Comparison of ENCODE assay signal across 13 cellular contexts in the genomic region with DNA sequence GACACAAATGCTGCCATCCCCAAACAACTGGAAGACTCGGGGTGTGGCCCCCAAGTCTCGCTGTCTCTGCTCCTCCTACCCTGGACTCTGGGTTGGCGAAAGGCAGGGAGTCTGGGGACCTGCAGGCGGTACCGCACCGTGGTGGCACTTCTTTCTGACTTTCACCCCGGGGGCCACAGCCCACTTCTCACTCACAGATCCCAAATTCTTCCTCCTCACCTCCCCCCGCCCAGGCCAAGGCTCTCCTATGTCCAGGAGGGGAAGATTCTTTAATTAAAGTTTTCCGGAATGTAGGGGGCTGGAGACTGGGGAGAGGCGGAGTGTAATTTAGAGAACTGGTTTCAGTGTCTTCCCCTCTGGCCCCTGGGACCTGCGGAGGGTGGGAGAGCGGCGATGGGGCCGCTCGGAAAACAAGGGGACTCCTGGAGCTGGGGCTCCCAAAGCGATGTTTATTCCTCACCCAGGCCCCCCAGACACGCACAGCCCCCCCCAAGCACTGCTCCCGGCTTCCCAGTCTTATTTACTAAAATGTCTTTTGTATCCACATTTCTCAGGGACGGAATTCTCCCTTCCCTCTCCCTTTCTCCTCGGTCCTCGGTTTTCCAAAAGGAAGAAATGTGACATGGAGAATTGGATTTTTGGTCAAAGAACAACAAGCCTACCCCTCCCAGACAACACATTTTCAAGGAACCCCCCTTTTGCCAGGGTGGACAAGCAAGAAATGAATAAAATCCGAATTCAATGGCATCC. TPM values are rescaled to one million over a fixed set of nuclear protein-coding genes. Genes with fewer than 3 reads are reported as not detected.
DNase-seq lines count a peak whose midpoint lies in the region; ATAC-seq lines count a peak whose summit lies in the region.
"Had no signal": no experiment of that assay in that cellular context is flagged by ENCODE, and none has a peak within 500 bp of the region (broad histone marks: within the 10 kb centered on the region; RNA-seq: fewer than 3 reads in every experiment).

No MANE protein-coding gene starts in this region.

- no peak for ATAC-seq in stimulated activated naive CD8-positive, alpha-beta T cell treated with anti-CD3 and anti-CD28 coated beads, Interleukin-15, Interleukin-2, amounts not matched to agents 100 U/mL and 50 U/mL, for 24 hours
- ATAC-seq in central memory CD8-positive, alpha-beta T cell (replicated peaks; ENCODE audit: extremely low read depth, poor library complexity, severe bottlenecking) = no peak
- ATAC-seq in naive B cell (ENCODE audit: low read depth in 2 of 2) (no peak), HG03469 (IDR thresholded peaks at IDR 0.05; ENCODE audit: unreplicated experiment) (no peak), HG03135 (IDR thresholded peaks at IDR 0.05; ENCODE audit: unreplicated experiment) (no peak)
- ATAC-seq: activated CD8-positive, alpha-beta memory T cell treated with anti-CD3 and anti-CD28 coated beads, Interleukin-2, amount 10 ng/mL, durations not matched to agents 7 days and 5 days; psoas muscle had no signal

- H3K4me3 Mint-ChIP-seq in stimulated activated naive CD8-positive, alpha-beta T cell treated with anti-CD3 and anti-CD28 coated beads, Interleukin-15, Interleukin-2, amounts not matched to agents 100 ng/mL and 50 ng/mL, for 24 hours = peak overlapping the region; percentile 71
- H3K4me3 Mint-ChIP-seq in central memory CD8-positive, alpha-beta T cell = peak overlapping the region; percentile 71
- H3K4me3 Mint-ChIP-seq in naive B cell = peak overlapping the region; percentile 64 to 94 (median 82)
- H3K4me3 Mint-ChIP-seq: activated CD8-positive, alpha-beta memory T cell treated with anti-CD3 and anti-CD28 coated beads, Interleukin-2, amount 10 ng/mL, durations not matched to agents 7 days and 5 days had no signal

- no peaks in the 10 kb centered on the region for H3K9me3 Mint-ChIP-seq in stimulated activated naive CD8-positive, alpha-beta T cell treated with anti-CD3 and anti-CD28 coated beads, Interleukin-15, Interleukin-2, amounts not matched to agents 100 ng/mL and 50 ng/mL, for 24 hours
- no peaks in the 10 kb centered on the region for H3K9me3 Mint-ChIP-seq in central memory CD8-positive, alpha-beta T cell
- H3K9me3 Mint-ChIP-seq in naive B cell = no peaks in the 10 kb centered on the region

- H3K4me1 Mint-ChIP-seq in stimulated activated naive CD8-positive, alpha-beta T cell treated with anti-CD3 and anti-CD28 coated beads, Interleukin-15, Interleukin-2, amounts not matched to agents 100 ng/mL and 50 ng/mL, for 24 hours (ENCODE audit: low read depth) = peaks cover 16% of the 10 kb centered on the region
- H3K4me1 Mint-ChIP-seq in central memory CD8-positive, alpha-beta T cell = peaks cover 25% of the 10 kb centered on the region
- H3K4me1 Mint-ChIP-seq in naive B cell = peaks cover 35 to 48% (median 37%) of the 10 kb centered on the region in 3 donors

- H3K27me3 Mint-ChIP-seq in stimulated activated naive CD8-positive, alpha-beta T cell treated with anti-CD3 and anti-CD28 coated beads, Interleukin-15, Interleukin-2, amounts not matched to agents 100 ng/mL and 50 ng/mL, for 24 hours = peaks cover 88% of the 10 kb centered on the region
- peaks cover 93% of the 10 kb centered on the region for H3K27me3 Mint-ChIP-seq in central memory CD8-positive, alpha-beta T cell
- H3K27me3 Mint-ChIP-seq in naive B cell = peaks cover 82 to 100% (median 93%) of the 10 kb centered on the region in 3 donors

- no peaks in the 10 kb centered on the region for H3K36me3 Mint-ChIP-seq in stimulated activated naive CD8-positive, alpha-beta T cell treated with anti-CD3 and anti-CD28 coated beads, Interleukin-15, Interleukin-2, amounts not matched to agents 100 ng/mL and 50 ng/mL, for 24 hours (ENCODE audit: low read depth)
- H3K36me3 Mint-ChIP-seq in central memory CD8-positive, alpha-beta T cell (ENCODE audit: insufficient read depth) = peaks cover 2% of the 10 kb centered on the region
- H3K36me3 Mint-ChIP-seq in naive B cell = no peaks in the 10 kb centered on the region
- H3K36me3 Mint-ChIP-seq: activated CD8-positive, alpha-beta memory T cell treated with anti-CD3 and anti-CD28 coated beads, Interleukin-2, amount 10 ng/mL, durations not matched to agents 7 days and 5 days had no signal

- DNase-seq in stimulated activated naive CD8-positive, alpha-beta T cell treated with anti-CD3 and anti-CD28 coated beads, Interleukin-15, Interleukin-2, amounts not matched to agents 100 U/mL and 50 U/mL, for 24 hours = no peak
- no peak for DNase-seq in central memory CD8-positive, alpha-beta T cell (ENCODE audit: low spot score in 2 of 2)
- DNase-seq in naive B cell (no peak), NCI-H1105 treated with DMSO at 0.1 percent for 48 hours (lab: John Stamatoyannopoulos, UW) (no peak), Kasumi-1 (lab: John Stamatoyannopoulos, UW) (no peak)
- DNase-seq: activated CD8-positive, alpha-beta memory T cell treated with anti-CD3 and anti-CD28 coated beads, Interleukin-2, amount 10 ng/mL, durations not matched to agents 7 days and 5 days; cortex of kidney; psoas muscle; stimulated activated CD4-positive, alpha-beta T cell treated with anti-CD3 and anti-CD28 coated beads, Interleukin-15, amount 100 ng/mL, for 24 hours; tibial artery had no signal

- H3K27ac Mint-ChIP-seq in stimulated activated naive CD8-positive, alpha-beta T cell treated with anti-CD3 and anti-CD28 coated beads, Interleukin-15, Interleukin-2, amounts not matched to agents 100 ng/mL and 50 ng/mL, for 24 hours = no peak overlapping the region
- no peak overlapping the region for H3K27ac Mint-ChIP-seq in central memory CD8-positive, alpha-beta T cell (ENCODE audit: low read depth)
- H3K27ac Mint-ChIP-seq in naive B cell = no peak overlapping the region
- H3K27ac Mint-ChIP-seq: activated CD8-positive, alpha-beta memory T cell treated with anti-CD3 and anti-CD28 coated beads, Interleukin-2, amount 10 ng/mL, durations not matched to agents 7 days and 5 days had no signal

RNA-seq across cellular contexts. Expression of gene WNT3, which starts 1.2 kb away (rescaled TPM):
- under 1 TPM in 4 of 6 donors, not detected in 2; 0.06 to 0.73 (median 0.17) TPM for polyA plus RNA-seq in naive B cell (ENCODE audit: low read depth in 6 of 6)

RNA-seq across cellular contexts. Expression of gene WNT9B, which starts 34.1 kb away (rescaled TPM):
- polyA plus RNA-seq in naive B cell (ENCODE audit: low read depth in 6 of 6) = not detected
